1 cellular context compared by ENCODE assay signal in the genomic region with DNA sequence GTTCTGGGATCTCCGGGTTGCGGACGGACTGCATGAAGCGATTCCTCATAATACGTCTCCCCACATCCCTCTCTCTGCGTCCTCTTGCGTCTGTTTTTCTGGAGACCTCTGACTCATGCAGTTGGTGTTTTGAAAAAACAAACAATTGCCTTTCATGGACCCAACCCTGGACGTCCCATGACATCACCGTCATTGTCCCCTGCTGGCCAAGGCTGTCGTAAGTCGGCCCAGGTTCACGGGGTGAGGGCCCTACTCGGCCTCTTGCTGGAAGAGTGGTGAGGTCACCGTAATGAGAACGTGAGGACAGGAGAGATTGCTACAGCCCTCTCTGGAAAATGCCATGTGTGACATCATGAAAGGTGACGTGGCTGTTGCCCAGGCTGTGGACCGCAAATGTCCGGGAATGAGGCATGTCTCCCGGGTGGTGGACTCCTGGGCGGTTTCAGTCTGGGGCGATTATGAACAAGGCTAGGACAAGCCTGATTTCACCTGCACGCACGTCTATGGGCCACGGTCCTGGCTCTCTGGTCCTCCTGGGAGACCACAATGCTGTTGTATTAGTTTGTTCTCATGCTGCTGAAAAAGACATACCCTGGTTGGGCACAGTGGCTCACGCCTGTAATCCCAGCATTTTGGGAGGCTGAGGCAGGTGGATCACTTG.
TF ChIP-seq lines count a peak whose summit lies in the region.

No MANE protein-coding gene starts in this region.

TF ChIP-seq in HepG2, 621 proteins besides CTCF, POLR2A, EP300 and RAD21 (continued from another document and continues in another):
- TF ChIP-seq ZBTB49 (CRISPR knock-in tag; IDR thresholded peaks at IDR 0.05; ENCODE audit: borderline replicate concordance) (no peak), NFATC3 (CRISPR knock-in tag; IDR thresholded peaks at IDR 0.05) (no peak), PPARG (CRISPR knock-in tag; conservative IDR thresholded peaks at IDR 0.05) (peak; percentile 24; the same call in 1 of the 2 replicates), MTA1 (CRISPR knock-in tag; IDR thresholded peaks at IDR 0.05; ENCODE audit: borderline replicate concordance) (peak; percentile 73; the same call in 1 of the 2 replicates), ZMYM3 (CRISPR knock-in tag; IDR thresholded peaks at IDR 0.05) (peak; percentile 34; the same call in 1 of the 2 replicates), MEF2D (CRISPR knock-in tag; IDR thresholded peaks at IDR 0.05) (peak; percentile 73), ONECUT2 (CRISPR knock-in tag; IDR thresholded peaks at IDR 0.05) (no peak), CAMTA2 (CRISPR knock-in tag; IDR thresholded peaks at IDR 0.05; ENCODE audit: borderline replicate concordance) (no peak), FIP1L1 (IDR thresholded peaks at IDR 0.05; ENCODE audit: borderline replicate concordance, insufficient read depth, low read depth, low read length) (no peak), ZNF816 (CRISPR knock-in tag; IDR thresholded peaks at IDR 0.05; ENCODE audit: borderline replicate concordance) (peak; percentile 73; the same call in 1 of the 2 replicates), ZNF589 (CRISPR knock-in tag; conservative IDR thresholded peaks at IDR 0.05) (peak; percentile 76; the same call in 1 of the 2 replicates), SATB2 (CRISPR knock-in tag; IDR thresholded peaks at IDR 0.05) (no peak), PRDM15 (CRISPR knock-in tag; IDR thresholded peaks at IDR 0.05) (no peak), SOX13 (IDR thresholded peaks at IDR 0.05) (peak; percentile 71), SOX13 (CRISPR knock-in tag; conservative IDR thresholded peaks at IDR 0.05 in 1 of 2, IDR thresholded peaks at IDR 0.05 in 1 of 2) (peak in 1 of 2 experiments; percentile 95; a peak in 2 of 4 replicates), CREB1 (IDR thresholded peaks at IDR 0.05) (peak; percentile 97), CREB1 (CRISPR knock-in tag; IDR thresholded peaks at IDR 0.05) (peak; percentile 95), HNF4A (CRISPR knock-in tag; IDR thresholded peaks at IDR 0.05) (peak; percentile 4; the same call in 1 of the 2 replicates), TBL1XR1 (IDR thresholded peaks at IDR 0.05; ENCODE audit: borderline replicate concordance, low read length, partially characterized antibody) (no peak), ZNF34 (CRISPR knock-in tag; IDR thresholded peaks at IDR 0.05; ENCODE audit: borderline replicate concordance) (no peak), KDM5A (IDR thresholded peaks at IDR 0.05; ENCODE audit: borderline replicate concordance, low read length) (no peak), ZNF572 (CRISPR knock-in tag; IDR thresholded peaks at IDR 0.05) (no peak), DNMT3B (CRISPR knock-in tag; conservative IDR thresholded peaks at IDR 0.05) (0 out of 2 replicates have a peak, but pooled peaks have one; percentile 72), TRAFD1 (CRISPR knock-in tag; IDR thresholded peaks at IDR 0.05; ENCODE audit: borderline replicate concordance) (no peak), SOX6 (IDR thresholded peaks at IDR 0.05) (no peak), SOX6 (CRISPR knock-in tag; IDR thresholded peaks at IDR 0.05) (peak; percentile 99), ZNF451 (CRISPR knock-in tag; IDR thresholded peaks at IDR 0.05) (no peak), ZNF274 (CRISPR knock-in tag; IDR thresholded peaks at IDR 0.05) (no peak), KMT2A (CRISPR knock-in tag; IDR thresholded peaks at IDR 0.05) (no peak), MTERF4 (CRISPR knock-in tag; IDR thresholded peaks at IDR 0.05) (no peak), CEBPG (CRISPR knock-in tag; IDR thresholded peaks at IDR 0.05) (peak; percentile 69), ZNF564 (CRISPR knock-in tag; IDR thresholded peaks at IDR 0.05) (no peak), TOPORS (CRISPR knock-in tag; IDR thresholded peaks at IDR 0.05) (no peak), ZNF670 (CRISPR knock-in tag; IDR thresholded peaks at IDR 0.05; ENCODE audit: borderline replicate concordance) (0 out of 2 replicates have a peak, but pooled peaks have one; percentile 34), ERF (CRISPR knock-in tag; IDR thresholded peaks at IDR 0.05) (peak; percentile 48; the same call in 1 of the 2 replicates), HNRNPUL1 (IDR thresholded peaks at IDR 0.05; ENCODE audit: low read depth, low read length) (no peak), ZNF639 (CRISPR knock-in tag; conservative IDR thresholded peaks at IDR 0.05) (no peak), MXI1 (IDR thresholded peaks at IDR 0.05; ENCODE audit: borderline replicate concordance, low read depth, low read length) (peak; percentile 33; the same call in 1 of the 3 replicates), MYNN (CRISPR knock-in tag; IDR thresholded peaks at IDR 0.05; ENCODE audit: low read depth) (no peak), ARID3A (IDR thresholded peaks at IDR 0.05; ENCODE audit: low read depth, low read length) (no peak), ATF1 (CRISPR knock-in tag; IDR thresholded peaks at IDR 0.05) (peak; percentile 86)
- TF ChIP-seq, protein P1, sequence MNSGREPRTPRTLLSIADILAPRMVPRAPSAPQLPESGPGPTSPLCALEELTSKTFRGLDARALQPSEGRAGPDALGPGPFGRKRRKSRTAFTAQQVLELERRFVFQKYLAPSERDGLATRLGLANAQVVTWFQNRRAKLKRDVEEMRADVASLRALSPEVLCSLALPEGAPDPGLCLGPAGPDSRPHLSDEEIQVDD (CRISPR knock-in tag; IDR thresholded peaks at IDR 0.05; ENCODE audit: borderline replicate concordance), result no peak
- TF ChIP-seq, protein P2, sequence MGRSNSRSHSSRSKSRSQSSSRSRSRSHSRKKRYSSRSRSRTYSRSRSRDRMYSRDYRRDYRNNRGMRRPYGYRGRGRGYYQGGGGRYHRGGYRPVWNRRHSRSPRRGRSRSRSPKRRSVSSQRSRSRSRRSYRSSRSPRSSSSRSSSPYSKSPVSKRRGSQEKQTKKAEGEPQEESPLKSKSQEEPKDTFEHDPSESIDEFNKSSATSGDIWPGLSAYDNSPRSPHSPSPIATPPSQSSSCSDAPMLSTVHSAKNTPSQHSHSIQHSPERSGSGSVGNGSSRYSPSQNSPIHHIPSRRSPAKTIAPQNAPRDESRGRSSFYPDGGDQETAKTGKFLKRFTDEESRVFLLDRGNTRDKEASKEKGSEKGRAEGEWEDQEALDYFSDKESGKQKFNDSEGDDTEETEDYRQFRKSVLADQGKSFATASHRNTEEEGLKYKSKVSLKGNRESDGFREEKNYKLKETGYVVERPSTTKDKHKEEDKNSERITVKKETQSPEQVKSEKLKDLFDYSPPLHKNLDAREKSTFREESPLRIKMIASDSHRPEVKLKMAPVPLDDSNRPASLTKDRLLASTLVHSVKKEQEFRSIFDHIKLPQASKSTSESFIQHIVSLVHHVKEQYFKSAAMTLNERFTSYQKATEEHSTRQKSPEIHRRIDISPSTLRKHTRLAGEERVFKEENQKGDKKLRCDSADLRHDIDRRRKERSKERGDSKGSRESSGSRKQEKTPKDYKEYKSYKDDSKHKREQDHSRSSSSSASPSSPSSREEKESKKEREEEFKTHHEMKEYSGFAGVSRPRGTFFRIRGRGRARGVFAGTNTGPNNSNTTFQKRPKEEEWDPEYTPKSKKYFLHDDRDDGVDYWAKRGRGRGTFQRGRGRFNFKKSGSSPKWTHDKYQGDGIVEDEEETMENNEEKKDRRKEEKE (IDR thresholded peaks at IDR 0.05), result no peak
